ENCODE assay signal across 20 cellular contexts in genomic region chr4:180811556-180811955, GRCh38.
DNase-seq lines count a peak whose midpoint lies in the region; ATAC-seq, FAIRE-seq and TF ChIP-seq lines count a peak whose summit lies in the region.
"Had no signal": no experiment of that assay in that cellular context is flagged by ENCODE, and none has a peak within 500 bp of the region (broad histone marks: within the 10 kb centered on the region; RNA-seq: fewer than 3 reads in every experiment).

No MANE protein-coding gene starts in this region.

- H2AFZ ChIP-seq in astrocyte (ENCODE audit: low read depth, low read length), result no peak overlapping the region

- H3K9me3 ChIP-seq in BLaER1 (no peaks in the 10 kb centered on the region), astrocyte (ENCODE audit: insufficient read depth, low read depth, low read length) (no peaks in the 10 kb centered on the region), endodermal cell (ENCODE audit: control insufficient read depth, low read length) (no peaks in the 10 kb centered on the region)
- H3K9me3 ChIP-seq: Peyer's patch, SK-N-SH had no signal

- no peak for TF ChIP-seq CTCF in NB4 (IDR thresholded peaks at IDR 0.05; ENCODE audit: low read depth, low read length)
- TF ChIP-seq CTCF in astrocyte (IDR thresholded peaks at IDR 0.05; ENCODE audit: insufficient read depth, low read depth, low read length), result no peak
- no peak for TF ChIP-seq CTCF in endodermal cell (conservative IDR thresholded peaks at IDR 0.05)

- ATAC-seq in GM21717 (IDR thresholded peaks at IDR 0.05; ENCODE audit: unreplicated experiment) (peak; percentile 52), GM21737 (IDR thresholded peaks at IDR 0.05; ENCODE audit: unreplicated experiment) (no peak)

- H3K4me3 Mint-ChIP-seq in astrocyte (ENCODE audit: unreplicated experiment) (no peak overlapping the region), endodermal cell (no peak overlapping the region)

- peak overlapping the region; percentile 45 for H3K4me2 ChIP-seq in BLaER1
- H3K4me2 ChIP-seq in astrocyte (ENCODE audit: low read length), result no peak overlapping the region
- H3K4me2 ChIP-seq: SK-N-SH had no signal

- H3K9me3 Mint-ChIP-seq in astrocyte (ENCODE audit: unreplicated experiment) (no peaks in the 10 kb centered on the region), endodermal cell (no peaks in the 10 kb centered on the region)

- no peaks in the 10 kb centered on the region for H4K20me1 ChIP-seq in BLaER1
- no peaks in the 10 kb centered on the region for H4K20me1 ChIP-seq in astrocyte (ENCODE audit: insufficient read depth, low read length)

- H3K27ac Mint-ChIP-seq in astrocyte (ENCODE audit: unreplicated experiment) (no peak overlapping the region), endodermal cell (no peak overlapping the region)

- WGBS in endodermal cell (ENCODE audit: insufficient coverage in 1 of 2, insufficient read length in 1 of 2), 2 experiments, result 0% methylated on average over 1 of the region's 1 CpG; no CpG with 5 or more reads in 1 of the 2 experiments

- FAIRE-seq in astrocyte (lab: Jason Lieb, UNC), result no peak
- FAIRE-seq: G401.6, H54 had no signal

- no peak overlapping the region for H3K27ac ChIP-seq in BLaER1
- H3K27ac ChIP-seq in astrocyte (ENCODE audit: low read depth, low read length), result no peak overlapping the region
- no peak overlapping the region for H3K27ac ChIP-seq in endodermal cell (ENCODE audit: low read depth, low read length)
- H3K27ac ChIP-seq: Peyer's patch had no signal

- H3K36me3 ChIP-seq in BLaER1, result no peaks in the 10 kb centered on the region
- no peaks in the 10 kb centered on the region for H3K36me3 ChIP-seq in astrocyte (ENCODE audit: insufficient read depth, low read length)
- no peaks in the 10 kb centered on the region for H3K36me3 ChIP-seq in endodermal cell (ENCODE audit: control insufficient read depth, insufficient read depth, low read length)
- H3K36me3 ChIP-seq: Peyer's patch had no signal

- TF ChIP-seq POLR2A in NB4 (IDR thresholded peaks at IDR 0.05; ENCODE audit: extremely low read depth, insufficient read length), result no peak

- H3K9ac ChIP-seq in BLaER1, result no peak overlapping the region
- H3K9ac ChIP-seq in astrocyte (ENCODE audit: low read length), result no peak overlapping the region
- no peak overlapping the region for H3K9ac ChIP-seq in endodermal cell (ENCODE audit: extremely low read depth, low read length, poor library complexity, severe bottlenecking)
- H3K9ac ChIP-seq: SK-N-SH had no signal

- H3K79me2 ChIP-seq in astrocyte (ENCODE audit: insufficient read depth, low read length), result no peaks in the 10 kb centered on the region

- H3K27me3 Mint-ChIP-seq in astrocyte (ENCODE audit: low read depth, unreplicated experiment), result no peaks in the 10 kb centered on the region
- no peaks in the 10 kb centered on the region for H3K27me3 Mint-ChIP-seq in endodermal cell (ENCODE audit: insufficient read depth)

- H3K27me3 ChIP-seq in BLaER1 (no peaks in the 10 kb centered on the region), astrocyte (ENCODE audit: insufficient read depth, low read length) (no peaks in the 10 kb centered on the region), endodermal cell (ENCODE audit: control insufficient read depth, insufficient read depth, low read length, poor library complexity, severe bottlenecking) (no peaks in the 10 kb centered on the region)
- H3K27me3 ChIP-seq: Peyer's patch had no signal

- H3K4me1 ChIP-seq in BLaER1 (peaks cover 14% of the 10 kb centered on the region), astrocyte (ENCODE audit: insufficient read depth, low read length) (no peaks in the 10 kb centered on the region), endodermal cell (ENCODE audit: control insufficient read depth, insufficient read depth, low read length) (no peaks in the 10 kb centered on the region)
- H3K4me1 ChIP-seq: Peyer's patch had no signal

- H3K4me1 Mint-ChIP-seq in astrocyte (ENCODE audit: low read depth, unreplicated experiment) (peaks cover 6% of the 10 kb centered on the region), endodermal cell (no peaks in the 10 kb centered on the region)

- DNase-seq in NB4 (ENCODE audit: low read depth), result peak; percentile 6
- peak; percentile 46 for DNase-seq in astrocyte (ENCODE audit: low read depth)
- no peak for DNase-seq in cerebellum (ENCODE audit: low spot score)
- no peak for DNase-seq in endodermal cell
- no peak for DNase-seq in NCI-H524 (lab: John Stamatoyannopoulos, UW)
- DNase-seq: DND-41, IMR-90, NCI-H1105, NCI-H1694, NCI-H345, NCI-H69, Peyer's patch, SHP77, SK-N-SH, T-helper 1 cell had no signal

- H3K4me3 ChIP-seq in BLaER1, result no peak overlapping the region
- no peak overlapping the region for H3K4me3 ChIP-seq in NB4 (ENCODE audit: low read depth, low read length)
- no peak overlapping the region for H3K4me3 ChIP-seq in astrocyte (ENCODE audit: insufficient read depth, low read depth, low read length)
- no peak overlapping the region for H3K4me3 ChIP-seq in endodermal cell (ENCODE audit: low read length)
- H3K4me3 ChIP-seq: Peyer's patch had no signal

- H3K36me3 Mint-ChIP-seq in astrocyte (ENCODE audit: low read depth, unreplicated experiment) (no peaks in the 10 kb centered on the region), endodermal cell (ENCODE audit: low read depth) (no peaks in the 10 kb centered on the region)

Comparison
In these comparisons a context has a peak if more than half of its experiments do, and no peak if none do; other contexts are left out.
1. DNase-seq: peak in NB4 (single experiment) and astrocyte (single experiment); none in cerebellum (single experiment), endodermal cell (single experiment) and NCI-H524 (0 of 2).